10 cellular contexts compared by ENCODE assay signal in the genomic region with DNA sequence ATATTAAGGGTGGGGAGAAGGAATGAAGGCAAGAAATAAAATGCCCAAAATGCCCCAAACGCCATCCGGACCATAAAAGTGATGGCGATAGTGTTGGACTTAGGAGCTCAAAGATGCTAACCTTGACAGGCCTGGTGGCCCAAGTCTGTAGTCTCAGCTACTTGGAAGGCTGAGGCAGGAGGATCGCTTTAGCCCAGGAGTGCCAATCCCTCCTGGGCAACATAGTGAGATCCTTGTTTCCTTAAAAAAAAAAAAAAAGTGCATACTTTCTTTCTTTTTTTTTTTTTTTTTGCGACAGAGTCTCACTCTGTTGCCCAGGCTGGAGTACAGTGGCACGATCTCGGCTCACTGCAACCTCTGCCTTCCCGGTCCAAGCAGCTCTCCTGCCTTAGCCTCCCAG. TPM values are rescaled to one million over a fixed set of nuclear protein-coding genes. Genes with fewer than 3 reads are reported as not detected.
DNase-seq lines count a peak whose midpoint lies in the region; ATAC-seq, FAIRE-seq and TF ChIP-seq lines count a peak whose summit lies in the region.
"Had no signal": no experiment of that assay in that cellular context is flagged by ENCODE, and none has a peak within 500 bp of the region (broad histone marks: within the 10 kb centered on the region; RNA-seq: fewer than 3 reads in every experiment).

No MANE protein-coding gene starts in this region.

- H3K4me3 Mint-ChIP-seq in GM23338 = peak overlapping the region; percentile 77

- H3K27ac ChIP-seq in GM23338 (ENCODE audit: low read depth) (no peak overlapping the region), SJSA1 (peak overlapping the region; percentile 95), adrenal gland (no peak overlapping the region)

- TF ChIP-seq CTCF in GM23338 (conservative IDR thresholded peaks at IDR 0.05; ENCODE audit: low read depth in 2 of 2) (no peak), epithelial cell of proximal tubule (conservative IDR thresholded peaks at IDR 0.05; ENCODE audit: low read depth, low read length) (no peak), adrenal gland (IDR thresholded peaks at IDR 0.05) (no peak)

- peaks cover 14% of the 10 kb centered on the region; the same call in 1 of the 2 replicates for H3K4me1 ChIP-seq in GM23338 (ENCODE audit: insufficient read depth)
- H3K4me1 ChIP-seq in SJSA1 (replicated peaks) = peaks cover 21% of the 10 kb centered on the region
- peaks cover 18 to 21% of the 10 kb centered on the region in 2 donors for H3K4me1 ChIP-seq in adrenal gland (replicated peaks in 1 of 2)

- intact Hi-C loops in adrenal gland (cut with DNase I) = no loop called here

- peaks cover 3% of the 10 kb centered on the region for H3K27me3 Mint-ChIP-seq in GM23338 (ENCODE audit: insufficient read depth, low read depth, poor library complexity)

- no peak overlapping the region for H3K27ac Mint-ChIP-seq in GM23338

- no peaks in the 10 kb centered on the region for H3K9me3 ChIP-seq in SJSA1 (replicated peaks)
- no peaks in the 10 kb centered on the region for H3K9me3 ChIP-seq in adrenal gland (replicated peaks in 1 of 3)

- WGBS in adrenal gland, 4 donors = 78 to 88% (median 85%) methylated on average over 5 to 8 of the region's 8 CpGs

- no peaks in the 10 kb centered on the region for H3K79me2 ChIP-seq in GM23338 (replicated peaks; ENCODE audit: insufficient read depth)

- H2AFZ ChIP-seq in GM23338 = no peak overlapping the region

- ATAC-seq in GM23338 = no peak

- no peaks in the 10 kb centered on the region for H3K36me3 Mint-ChIP-seq in GM23338 (ENCODE audit: low read depth)

- H3K9me2 ChIP-seq in GM23338 (ENCODE audit: insufficient read depth) = no peaks in the 10 kb centered on the region

- DNase-seq in GM23338 (ENCODE audit: low spot score) = no peak
- no peak for DNase-seq in SJSA1 (ENCODE audit: low read depth in 1 of 2, low spot score in 2 of 2)
- no peak for DNase-seq in epithelial cell of proximal tubule (ENCODE audit: low read depth)
- DNase-seq in skeletal muscle cell (ENCODE audit: low read depth) = no peak
- DNase-seq in D341Med (ENCODE audit: low spot score) = no peak
- DNase-seq in kidney glomerular epithelial cell (lab: John Stamatoyannopoulos, UW) = no peak
- DNase-seq in adrenal gland = no peak
- DNase-seq in HTR-8/SVneo (ENCODE audit: insufficient read length, low spot score) = no peak
- DNase-seq: stimulated activated CD4-positive, alpha-beta T cell treated with anti-CD3 and anti-CD28 coated beads, Interleukin-1b, Interleukin-23, amount 100 ng/mL, for 48 hours; T1000 had no signal

- no peak for TF ChIP-seq POLR2A in adrenal gland (IDR thresholded peaks at IDR 0.05)

- peak overlapping the region; percentile 78 for H3K4me2 ChIP-seq in GM23338

- peak overlapping the region; percentile 61; the same call in 1 of the 2 replicates for H3K4me3 ChIP-seq in GM23338
- peak overlapping the region; percentile 43 for H3K4me3 ChIP-seq in SJSA1
- peak overlapping the region; percentile 61 for H3K4me3 ChIP-seq in epithelial cell of proximal tubule (ENCODE audit: low read depth, low read length)
- H3K4me3 ChIP-seq in skeletal muscle cell (ENCODE audit: low read depth, low read length) = peak overlapping the region; percentile 85
- H3K4me3 ChIP-seq in adrenal gland = peak overlapping the region in 1 of 4 donors; percentile 57

- H3F3A ChIP-seq in GM23338 (replicated peaks; ENCODE audit: low read depth) = peaks cover 10% of the 10 kb centered on the region; the same call in 1 of the 2 replicates

- no peak for FAIRE-seq in HTR-8/SVneo (lab: Jason Lieb, UNC)

- no peaks in the 10 kb centered on the region for H3K27me3 ChIP-seq in GM23338 (ENCODE audit: insufficient read depth)
- H3K27me3 ChIP-seq in SJSA1 (replicated peaks) = no peaks in the 10 kb centered on the region
- no peaks in the 10 kb centered on the region for H3K27me3 ChIP-seq in adrenal gland

- H3K36me3 ChIP-seq in GM23338 (ENCODE audit: insufficient read depth) = no peaks in the 10 kb centered on the region
- H3K36me3 ChIP-seq in SJSA1 = no peaks in the 10 kb centered on the region
- H3K36me3 ChIP-seq in adrenal gland (replicated peaks in 1 of 2) = no peaks in the 10 kb centered on the region

- peaks cover 12% of the 10 kb centered on the region for H3K4me1 Mint-ChIP-seq in GM23338

- H4K20me1 ChIP-seq in GM23338 (replicated peaks; ENCODE audit: insufficient read depth) = no peaks in the 10 kb centered on the region

- H3K9me3 Mint-ChIP-seq in GM23338 = no peaks in the 10 kb centered on the region

TF ChIP-seq in GM23338, 12 proteins besides CTCF, POLR2A, EP300 and RAD21 (continues in another document):
- TF ChIP-seq, protein P1, sequence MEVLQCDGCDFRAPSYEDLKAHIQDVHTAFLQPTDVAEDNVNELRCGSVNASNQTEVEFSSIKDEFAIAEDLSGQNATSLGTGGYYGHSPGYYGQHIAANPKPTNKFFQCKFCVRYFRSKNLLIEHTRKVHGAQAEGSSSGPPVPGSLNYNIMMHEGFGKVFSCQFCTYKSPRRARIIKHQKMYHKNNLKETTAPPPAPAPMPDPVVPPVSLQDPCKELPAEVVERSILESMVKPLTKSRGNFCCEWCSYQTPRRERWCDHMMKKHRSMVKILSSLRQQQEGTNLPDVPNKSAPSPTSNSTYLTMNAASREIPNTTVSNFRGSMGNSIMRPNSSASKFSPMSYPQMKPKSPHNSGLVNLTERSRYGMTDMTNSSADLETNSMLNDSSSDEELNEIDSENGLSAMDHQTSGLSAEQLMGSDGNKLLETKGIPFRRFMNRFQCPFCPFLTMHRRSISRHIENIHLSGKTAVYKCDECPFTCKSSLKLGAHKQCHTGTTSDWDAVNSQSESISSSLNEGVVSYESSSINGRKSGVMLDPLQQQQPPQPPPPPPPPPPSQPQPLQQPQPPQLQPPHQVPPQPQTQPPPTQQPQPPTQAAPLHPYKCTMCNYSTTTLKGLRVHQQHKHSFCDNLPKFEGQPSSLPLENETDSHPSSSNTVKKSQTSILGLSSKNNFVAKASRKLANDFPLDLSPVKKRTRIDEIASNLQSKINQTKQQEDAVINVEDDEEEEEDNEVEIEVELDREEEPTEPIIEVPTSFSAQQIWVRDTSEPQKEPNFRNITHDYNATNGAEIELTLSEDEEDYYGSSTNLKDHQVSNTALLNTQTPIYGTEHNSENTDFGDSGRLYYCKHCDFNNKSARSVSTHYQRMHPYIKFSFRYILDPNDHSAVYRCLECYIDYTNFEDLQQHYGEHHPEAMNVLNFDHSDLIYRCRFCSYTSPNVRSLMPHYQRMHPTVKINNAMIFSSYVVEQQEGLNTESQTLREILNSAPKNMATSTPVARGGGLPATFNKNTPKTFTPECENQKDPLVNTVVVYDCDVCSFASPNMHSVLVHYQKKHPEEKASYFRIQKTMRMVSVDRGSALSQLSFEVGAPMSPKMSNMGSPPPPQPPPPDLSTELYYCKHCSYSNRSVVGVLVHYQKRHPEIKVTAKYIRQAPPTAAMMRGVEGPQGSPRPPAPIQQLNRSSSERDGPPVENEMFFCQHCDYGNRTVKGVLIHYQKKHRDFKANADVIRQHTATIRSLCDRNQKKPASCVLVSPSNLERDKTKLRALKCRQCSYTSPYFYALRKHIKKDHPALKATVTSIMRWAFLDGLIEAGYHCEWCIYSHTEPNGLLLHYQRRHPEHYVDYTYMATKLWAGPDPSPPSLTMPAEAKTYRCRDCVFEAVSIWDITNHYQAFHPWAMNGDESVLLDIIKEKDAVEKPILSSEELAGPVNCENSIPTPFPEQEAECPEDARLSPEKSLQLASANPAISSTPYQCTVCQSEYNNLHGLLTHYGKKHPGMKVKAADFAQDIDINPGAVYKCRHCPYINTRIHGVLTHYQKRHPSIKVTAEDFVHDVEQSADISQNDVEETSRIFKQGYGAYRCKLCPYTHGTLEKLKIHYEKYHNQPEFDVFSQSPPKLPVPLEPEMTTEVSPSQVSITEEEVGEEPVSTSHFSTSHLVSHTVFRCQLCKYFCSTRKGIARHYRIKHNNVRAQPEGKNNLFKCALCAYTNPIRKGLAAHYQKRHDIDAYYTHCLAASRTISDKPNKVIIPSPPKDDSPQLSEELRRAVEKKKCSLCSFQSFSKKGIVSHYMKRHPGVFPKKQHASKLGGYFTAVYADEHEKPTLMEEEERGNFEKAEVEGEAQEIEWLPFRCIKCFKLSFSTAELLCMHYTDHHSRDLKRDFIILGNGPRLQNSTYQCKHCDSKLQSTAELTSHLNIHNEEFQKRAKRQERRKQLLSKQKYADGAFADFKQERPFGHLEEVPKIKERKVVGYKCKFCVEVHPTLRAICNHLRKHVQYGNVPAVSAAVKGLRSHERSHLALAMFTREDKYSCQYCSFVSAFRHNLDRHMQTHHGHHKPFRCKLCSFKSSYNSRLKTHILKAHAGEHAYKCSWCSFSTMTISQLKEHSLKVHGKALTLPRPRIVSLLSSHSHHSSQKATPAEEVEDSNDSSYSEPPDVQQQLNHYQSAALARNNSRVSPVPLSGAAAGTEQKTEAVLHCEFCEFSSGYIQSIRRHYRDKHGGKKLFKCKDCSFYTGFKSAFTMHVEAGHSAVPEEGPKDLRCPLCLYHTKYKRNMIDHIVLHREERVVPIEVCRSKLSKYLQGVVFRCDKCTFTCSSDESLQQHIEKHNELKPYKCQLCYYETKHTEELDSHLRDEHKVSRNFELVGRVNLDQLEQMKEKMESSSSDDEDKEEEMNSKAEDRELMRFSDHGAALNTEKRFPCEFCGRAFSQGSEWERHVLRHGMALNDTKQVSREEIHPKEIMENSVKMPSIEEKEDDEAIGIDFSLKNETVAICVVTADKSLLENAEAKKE (CRISPR knock-in tag; IDR thresholded peaks at IDR 0.05) = no peak
- TF ChIP-seq ZNF114 (CRISPR knock-in tag; IDR thresholded peaks at IDR 0.05) = no peak

RNA-seq across cellular contexts. Expression of gene MRI1, which starts 32.0 kb away (rescaled TPM):
- total RNA-seq in GM23338 (2014; rRNA removed; shearing (Covaris generic)) = 44.5 and 46.5 TPM in 2 replicates
- 12.3 and 13.5 TPM in 2 replicates for polyA plus RNA-seq in GM23338 (2016; fragmentation: Nextera tagmentation; extraction: Ambion mirVana)
- total RNA-seq in SJSA1 (2014; rRNA removed; shearing (Covaris generic)) = 34.4 and 45.4 TPM in 2 replicates
- 47.8 and 63.0 TPM in 2 replicates for total RNA-seq in epithelial cell of proximal tubule
- total RNA-seq in adrenal gland = 10 to 100 TPM; 16.8 to 69.6 (median 44.9) TPM
- 10 to 100 TPM; 11.9 to 34.6 (median 20.5) TPM for polyA plus RNA-seq in adrenal gland

RNA-seq across cellular contexts. Expression of gene C19orf53, which starts 41.9 kb away (rescaled TPM):
- total RNA-seq in GM23338 (2014; rRNA removed; shearing (Covaris generic)) = 104 and 118 TPM in 2 replicates
- 401 and 463 TPM in 2 replicates for polyA plus RNA-seq in GM23338 (2016; fragmentation: Nextera tagmentation; extraction: Ambion mirVana)
- total RNA-seq in SJSA1 (2014; rRNA removed; shearing (Covaris generic)) = 167 and 195 TPM in 2 replicates
- 197 and 200 TPM in 2 replicates for total RNA-seq in epithelial cell of proximal tubule
- total RNA-seq in adrenal gland = 100 to 1,000 TPM in 7 of 8 donors, 10 to 100 TPM in 1; 95.8 to 224 (median 137) TPM
- 100 to 1,000 TPM; 134 to 459 (median 340) TPM for polyA plus RNA-seq in adrenal gland
